ENCODE assay signal across 8 cellular contexts in genomic region chr11:288328-289144, GRCh38. TPM values are rescaled to one million over a fixed set of nuclear protein-coding genes. Genes with fewer than 3 reads are reported as not detected.
DNase-seq lines count a peak whose midpoint lies in the region; ATAC-seq and TF ChIP-seq lines count a peak whose summit lies in the region.

TSS of gene PGGHG (plus strand) at chr11:289126. CDS start at chr11:289817, 691 bp downstream.

- DNase-seq in Ammon's horn (ENCODE audit: low spot score) (peak; percentile 35), GM19240 (ENCODE audit: insufficient read length, low spot score) (peak; percentile 93), WERI-Rb-1 (peak; percentile 74), right lobe of liver (peak; percentile 86 to 88 (median 86)), DMS114 treated with DMSO at 0.1 percent for 48 hours (lab: John Stamatoyannopoulos, UW; ENCODE audit: unreplicated experiment) (no peak)
- peak in 1 of 2 donors; percentile 64 for DNase-seq in stimulated activated naive CD8-positive, alpha-beta T cell treated with anti-CD3 and anti-CD28 coated beads, Interleukin-15, amount 100 ng/mL, for 72 hours

- H3K27ac Mint-ChIP-seq in dendritic cell treated with granulocyte-macrophage colony-stimulating factor and Interleukin-4, amounts not matched to agents 40 ng/mL and 50 ng/mL, for 4 days, result peak within 1 kb of the TSS; percentile 49
- peak within 1 kb of the TSS; percentile 98 to 100 for H3K27ac Mint-ChIP-seq in stimulated activated naive CD8-positive, alpha-beta T cell treated with anti-CD3 and anti-CD28 coated beads, Interleukin-15, amount 100 ng/mL, for 72 hours

- peak within 1 kb of the TSS; percentile 69 for H3K4me3 Mint-ChIP-seq in dendritic cell treated with granulocyte-macrophage colony-stimulating factor and Interleukin-4, amounts not matched to agents 40 ng/mL and 50 ng/mL, for 4 days
- H3K4me3 Mint-ChIP-seq in stimulated activated naive CD8-positive, alpha-beta T cell treated with anti-CD3 and anti-CD28 coated beads, Interleukin-15, amount 100 ng/mL, for 72 hours, result peak within 1 kb of the TSS; percentile 95 to 100

- H3K4me2 ChIP-seq in KMS-11, result peak within 1 kb of the TSS; percentile 69

- peaks cover 20% of the 10 kb centered on the region for H3K4me1 Mint-ChIP-seq in dendritic cell treated with granulocyte-macrophage colony-stimulating factor and Interleukin-4, amounts not matched to agents 40 ng/mL and 50 ng/mL, for 4 days (ENCODE audit: low read depth)
- H3K4me1 Mint-ChIP-seq in stimulated activated naive CD8-positive, alpha-beta T cell treated with anti-CD3 and anti-CD28 coated beads, Interleukin-15, amount 100 ng/mL, for 72 hours, result peaks cover 85% of the 10 kb centered on the region

- TF ChIP-seq POLR2A in right lobe of liver (IDR thresholded peaks at IDR 0.05), result peak; percentile 52

- no peaks in the 10 kb centered on the region for H4K20me1 ChIP-seq in KMS-11 (ENCODE audit: insufficient read depth)

- ATAC-seq in right lobe of liver, result peak; percentile 84 to 94 (median 88)
- ATAC-seq in stimulated activated naive CD8-positive, alpha-beta T cell treated with anti-CD3 and anti-CD28 coated beads, Interleukin-15, amount 100 ng/mL, for 72 hours, result peak; percentile 38

- TF ChIP-seq CTCF in KMS-11 (conservative IDR thresholded peaks at IDR 0.05; ENCODE audit: low read depth, low read length), result no peak
- no peak for TF ChIP-seq CTCF in WERI-Rb-1 (IDR thresholded peaks at IDR 0.05; ENCODE audit: low read depth, low read length)
- no peak for TF ChIP-seq CTCF in right lobe of liver (IDR thresholded peaks at IDR 0.05)

- H3K79me2 ChIP-seq in KMS-11 (ENCODE audit: insufficient read depth, low read depth), result no peaks in the 10 kb centered on the region

- H3K27ac ChIP-seq in KMS-11 (no peak within 1 kb of the TSS), WERI-Rb-1 (peak within 1 kb of the TSS; percentile 27), right lobe of liver (peak within 1 kb of the TSS; percentile 59 to 85 (median 65))

- no peaks in the 10 kb centered on the region for H3K36me3 Mint-ChIP-seq in dendritic cell treated with granulocyte-macrophage colony-stimulating factor and Interleukin-4, amounts not matched to agents 40 ng/mL and 50 ng/mL, for 4 days (ENCODE audit: low read depth)

- H3K4me1 ChIP-seq in KMS-11 (ENCODE audit: low read depth, poor library complexity, severe bottlenecking) (no peaks in the 10 kb centered on the region), right lobe of liver (no peaks in the 10 kb centered on the region)

- WGBS in right lobe of liver (ENCODE audit: insufficient coverage, low coverage, low lambda C conversion rate, missing lambda C conversion rate), result 0% methylated on average over 29 of the region's 94 CpGs

- peak within 1 kb of the TSS; percentile 89 for H2AFZ ChIP-seq in KMS-11 (ENCODE audit: low read depth)

- no peaks in the 10 kb centered on the region for H3K9me3 ChIP-seq in WERI-Rb-1 (ENCODE audit: severe bottlenecking)
- no peaks in the 10 kb centered on the region for H3K9me3 ChIP-seq in right lobe of liver

- intact Hi-C loops in dendritic cell treated with granulocyte-macrophage colony-stimulating factor and Interleukin-4, amounts not matched to agents 40 ng/mL and 50 ng/mL, for 4 days (cut with micrococcal nuclease), result no loop called here
- intact Hi-C loops in right lobe of liver (cut with DNase I), result no loop called here

- peaks cover 70% of the 10 kb centered on the region for H3K27me3 Mint-ChIP-seq in dendritic cell treated with granulocyte-macrophage colony-stimulating factor and Interleukin-4, amounts not matched to agents 40 ng/mL and 50 ng/mL, for 4 days
- H3K27me3 Mint-ChIP-seq in stimulated activated naive CD8-positive, alpha-beta T cell treated with anti-CD3 and anti-CD28 coated beads, Interleukin-15, amount 100 ng/mL, for 72 hours, result no peaks in the 10 kb centered on the region

- no peak within 1 kb of the TSS for H3K9ac ChIP-seq in KMS-11

- no peaks in the 10 kb centered on the region for H3K36me3 ChIP-seq in KMS-11 (ENCODE audit: insufficient read depth)
- no peaks in the 10 kb centered on the region; the same call in 1 of the 2 replicates for H3K36me3 ChIP-seq in WERI-Rb-1
- no peaks in the 10 kb centered on the region for H3K36me3 ChIP-seq in right lobe of liver

- H3K9me3 Mint-ChIP-seq in dendritic cell treated with granulocyte-macrophage colony-stimulating factor and Interleukin-4, amounts not matched to agents 40 ng/mL and 50 ng/mL, for 4 days, result no peaks in the 10 kb centered on the region
- no peaks in the 10 kb centered on the region for H3K9me3 Mint-ChIP-seq in stimulated activated naive CD8-positive, alpha-beta T cell treated with anti-CD3 and anti-CD28 coated beads, Interleukin-15, amount 100 ng/mL, for 72 hours

- H3K4me3 ChIP-seq in KMS-11 (IDR thresholded peaks at IDR 0.05; ENCODE audit: insufficient read depth, low read depth, low read length) (no peak within 1 kb of the TSS), WERI-Rb-1 (ENCODE audit: low read depth, low read length) (peak within 1 kb of the TSS; percentile 40), right lobe of liver (peak within 1 kb of the TSS; percentile 67 to 68 (median 68))

- H3K27me3 ChIP-seq in KMS-11 (ENCODE audit: insufficient read depth, low read depth) (peaks cover 18% of the 10 kb centered on the region), WERI-Rb-1 (ENCODE audit: insufficient read depth, low read depth, severe bottlenecking) (no peaks in the 10 kb centered on the region), right lobe of liver (no peaks in the 10 kb centered on the region)

RNA-seq across cellular contexts. Expression of gene PGGHG, which starts in this region (rescaled TPM):
- total RNA-seq in right lobe of liver, result 100 to 1,000 TPM in 1 of 6 experiments, 10 to 100 TPM in 4, 1 to 10 TPM in 1; 7.7 to 110 (median 13.8) TPM
